Comparison of ENCODE assay signal across 7 cellular contexts in the genomic region with DNA sequence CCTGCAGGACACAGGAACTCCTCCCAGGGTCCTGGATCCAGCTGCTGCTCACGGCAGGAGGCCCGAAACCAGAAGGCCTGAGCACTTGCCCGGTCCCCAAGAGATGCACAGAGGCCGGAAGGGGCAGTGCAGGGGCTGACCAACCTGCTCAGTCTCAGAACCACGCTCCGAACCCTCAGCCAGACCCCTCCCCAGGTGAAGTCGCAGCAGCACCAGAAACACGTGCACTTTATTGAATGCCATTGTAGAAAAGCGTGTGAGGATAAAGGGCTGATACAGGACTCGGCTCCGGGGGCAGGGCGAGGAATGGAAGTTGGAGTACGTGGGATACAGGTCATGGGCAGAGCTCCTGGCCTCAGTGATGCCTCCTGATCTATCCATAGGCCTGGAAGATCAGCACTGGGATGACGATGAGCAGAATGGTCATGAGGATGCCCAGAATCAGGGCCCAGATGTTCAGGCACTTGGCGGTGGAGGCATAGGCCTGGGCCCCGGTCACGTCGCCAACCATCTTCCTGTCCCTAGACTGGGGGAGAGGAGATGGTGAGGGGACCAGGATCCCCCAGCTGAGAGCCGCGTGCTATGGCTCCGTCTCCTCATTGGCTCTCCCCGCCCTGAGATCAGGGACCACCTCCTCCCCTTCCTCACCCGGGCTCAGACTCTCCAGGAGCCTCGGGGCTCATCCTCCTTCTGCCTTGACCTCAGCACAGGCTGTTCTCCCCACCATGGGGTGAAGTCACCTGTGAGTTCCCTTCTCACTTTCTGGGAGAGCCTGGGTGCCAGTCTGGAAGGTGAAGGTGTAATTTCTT. TPM values are rescaled to one million over a fixed set of nuclear protein-coding genes. Genes with fewer than 3 reads are reported as not detected.
A peak's percentile ranks its signal among the peaks of the same experiment; 100 is the strongest.
DNase-seq lines count a peak whose midpoint lies in the region; ATAC-seq and TF ChIP-seq lines count a peak whose summit lies in the region.
"Not testable (repeated sequence)": the region's sequence is repeated elsewhere in the genome, so short reads cannot be mapped to it uniquely, and the experiment has no call there.
"Had no signal": no experiment of that assay in that cellular context is flagged by ENCODE, and none has a peak within 500 bp of the region (broad histone marks: within the 10 kb centered on the region; RNA-seq: fewer than 3 reads in every experiment).

No MANE protein-coding gene starts in this region.

- in situ Hi-C loops in transverse colon (cut with MboI; ENCODE audit: low pct_ligation_motif_present in 1 of 4, low pct_unique_long_range_greater_than_20kb in 1 of 4, low sequenced_read_pairs in 3 of 4) = not testable (repeated sequence)

- peak overlapping the region; percentile 82 for H3K4me3 ChIP-seq in iPS-18a (ENCODE audit: low read length)
- H3K4me3 ChIP-seq in neutrophil (ENCODE audit: low read depth in 1 of 2, low read length in 1 of 2) = peak overlapping the region; percentile 63 to 68
- H3K4me3 ChIP-seq in transverse colon = peak overlapping the region; percentile 66 to 71 (median 68)

- 28 to 37% methylated on average over 2 to 17 of the region's 24 CpGs for WGBS in transverse colon (ENCODE audit: low coverage in 1 of 2), 2 donors

- not testable (repeated sequence) for TF ChIP-seq CTCF in neutrophil (IDR thresholded peaks at IDR 0.05)
- peak in 1 of 5 experiments; percentile 43 for TF ChIP-seq CTCF in transverse colon (IDR thresholded peaks at IDR 0.05)

- peak overlapping the region; percentile 63 for H3K4me3 Mint-ChIP-seq in central memory CD8-positive, alpha-beta T cell

- not testable (repeated sequence) for TF ChIP-seq POLR2A in transverse colon (IDR thresholded peaks at IDR 0.05)

- H3K36me3 Mint-ChIP-seq in central memory CD8-positive, alpha-beta T cell (ENCODE audit: insufficient read depth) = peaks cover 31% of the 10 kb centered on the region

- peak overlapping the region; percentile 81 for H3K27ac Mint-ChIP-seq in central memory CD8-positive, alpha-beta T cell (ENCODE audit: low read depth)

- H3K9ac ChIP-seq in iPS-18a (ENCODE audit: low read length) = not testable (repeated sequence)

- H3K27me3 ChIP-seq in iPS-18a (ENCODE audit: control insufficient read depth, insufficient read depth, low read length) (peaks cover 29% of the 10 kb centered on the region), neutrophil (peaks cover 33% of the 10 kb centered on the region), transverse colon (peaks cover 12% of the 10 kb centered on the region)

- DNase-seq in HCEC 1CT = peak; percentile 20
- peak; percentile 49 for DNase-seq in activated CD4-positive, alpha-beta T cell treated with anti-CD3 and anti-CD28 coated beads for 48 hours
- DNase-seq in central memory CD8-positive, alpha-beta T cell (ENCODE audit: low spot score in 2 of 2); transverse colon: not testable (repeated sequence)

- peaks cover 39% of the 10 kb centered on the region for H3K4me1 Mint-ChIP-seq in central memory CD8-positive, alpha-beta T cell

- not testable (repeated sequence) for H3K9me3 ChIP-seq in iPS-18a (ENCODE audit: control insufficient read depth, low read depth, low read length); neutrophil; transverse colon

- not testable (repeated sequence) for H3K9me3 Mint-ChIP-seq in central memory CD8-positive, alpha-beta T cell

- not testable (repeated sequence) for H3K36me3 ChIP-seq in iPS-18a (ENCODE audit: control insufficient read depth, low read depth, low read length); transverse colon
- peaks cover 22% of the 10 kb centered on the region for H3K36me3 ChIP-seq in neutrophil

- not testable (repeated sequence) for H3K27me3 Mint-ChIP-seq in central memory CD8-positive, alpha-beta T cell

- not testable (repeated sequence) for ATAC-seq in central memory CD8-positive, alpha-beta T cell (replicated peaks; ENCODE audit: extremely low read depth, poor library complexity, severe bottlenecking)

- H3K27ac ChIP-seq in iPS-18a (ENCODE audit: low read length) = not testable (repeated sequence)
- H3K27ac ChIP-seq in neutrophil (peak overlapping the region; percentile 78), transverse colon (peak overlapping the region; percentile 85 to 97 (median 94))

- intact Hi-C loops in transverse colon (cut with DNase I; ENCODE audit: low total_unique reads) = not testable (repeated sequence)

- not testable (repeated sequence) for TF ChIP-seq EP300 in transverse colon (IDR thresholded peaks at IDR 0.05; ENCODE audit: low read depth)

- peaks cover 21% of the 10 kb centered on the region for H3K4me1 ChIP-seq in iPS-18a (ENCODE audit: control insufficient read depth, low read depth, low read length)
- H3K4me1 ChIP-seq in neutrophil (ENCODE audit: control insufficient read depth in 1 of 2, insufficient read depth in 1 of 2, low read depth in 1 of 2, low read length in 1 of 2) = peaks cover 41 to 50% of the 10 kb centered on the region in 2 experiments
- peaks cover 7 to 43% (median 25%) of the 10 kb centered on the region in 4 donors for H3K4me1 ChIP-seq in transverse colon

RNA-seq across cellular contexts. Expression of gene IFITM3, which starts 1.0 kb away (rescaled TPM):
- 100 to 1,000 TPM in 3 of 4 donors, 10 to 100 TPM in 1; 88.2 to 139 (median 123) TPM for total RNA-seq in transverse colon

RNA-seq across cellular contexts. Expression of gene IFITM1, which starts 5.8 kb away (rescaled TPM):
- total RNA-seq in transverse colon = 100 to 1,000 TPM in 1 of 4 donors, 10 to 100 TPM in 3; 19.9 to 109 (median 60.5) TPM

RNA-seq across cellular contexts. Expression of gene IFITM2, which starts 12.1 kb away (rescaled TPM):
- total RNA-seq in transverse colon = 10 to 100 TPM; 19.1 to 78.6 (median 49.8) TPM

RNA-seq across cellular contexts. Expression of gene IFITM5, which starts 20.3 kb away (rescaled TPM):
- total RNA-seq in transverse colon = not detected
- total RNA-seq: activated CD8-positive, alpha-beta memory T cell treated with anti-CD3 and anti-CD28 coated beads for 36 hours had no signal

RNA-seq across cellular contexts. Expression of gene PGGHG, which starts 30.7 kb away (rescaled TPM):
- 100 to 1,000 TPM in 1 of 4 donors, 10 to 100 TPM in 3; 15.4 to 117 (median 30.8) TPM for total RNA-seq in transverse colon
